19 cellular contexts compared by ENCODE assay signal in genomic region chr2:12710301-12710700, GRCh38.
"Had no signal": no experiment of that assay in that cellular context is flagged by ENCODE, and none has a peak within 500 bp of the region (broad histone marks: within the 10 kb centered on the region; RNA-seq: fewer than 3 reads in every experiment).

No MANE protein-coding gene starts in this region.

- FAIRE-seq: kidney had no signal

- H3K27me3 ChIP-seq: cardiac muscle cell, right atrium auricular region, transverse colon had no signal

- H3K9me3 Mint-ChIP-seq: nephron had no signal

- H3K4me3 ChIP-seq: cardiac muscle cell, left lung, right atrium auricular region, skin epidermis, transverse colon had no signal

- H3K9me3 ChIP-seq: right atrium auricular region, transverse colon had no signal

- DNase-seq: activated CD4-positive, alpha-beta T cell treated with anti-CD3 and anti-CD28 coated beads for 36 hours; hippocampal formation; kidney; left lung; mammary epithelial cell; nucleus accumbens; posterior cingulate gyrus; stimulated activated CD4-positive, alpha-beta T cell treated with anti-CD3 and anti-CD28 coated beads, Interleukin-15, amount 100 ng/mL, for 24 hours; stimulated activated CD4-positive, alpha-beta T cell treated with anti-CD3 and anti-CD28 coated beads, Interleukin-4, amount 100 ng/mL, for 4 hours; stimulated activated CD8-positive, alpha-beta memory T cell treated with anti-CD3 and anti-CD28 coated beads, Interleukin-4, amount 100 ng/mL, for 48 hours; stimulated activated naive CD8-positive, alpha-beta T cell treated with anti-CD3 and anti-CD28 coated beads, Interleukin-15, Interleukin-2, amounts not matched to agents 100 U/mL and 50 U/mL, for 24 hours; transverse colon had no signal

- H3K27ac ChIP-seq: cardiac muscle cell, right atrium auricular region, transverse colon had no signal

- H3K27me3 Mint-ChIP-seq: activated CD4-positive, alpha-beta T cell treated with anti-CD3 and anti-CD28 coated beads for 36 hours had no signal

- H3K4me3 Mint-ChIP-seq: activated CD4-positive, alpha-beta T cell treated with anti-CD3 and anti-CD28 coated beads for 36 hours; nephron had no signal

- H3K36me3 ChIP-seq: cardiac muscle cell, left lung, right atrium auricular region, transverse colon had no signal

- ATAC-seq: activated CD4-positive, alpha-beta T cell treated with anti-CD3 and anti-CD28 coated beads for 36 hours; activated naive CD4-positive, alpha-beta T cell treated with anti-CD3 and anti-CD28 coated beads, Interleukin-2, amount 50 U/mL, for 72 hours; esophagus mucosa; left lung; stimulated activated naive CD8-positive, alpha-beta T cell treated with anti-CD3 and anti-CD28 coated beads, Interleukin-15, Interleukin-2, amounts not matched to agents 100 U/mL and 50 U/mL, for 24 hours had no signal

- H3K27ac Mint-ChIP-seq: activated naive CD4-positive, alpha-beta T cell treated with anti-CD3 and anti-CD28 coated beads, Interleukin-2, amount 50 U/mL, for 72 hours; activated T-helper 1 cell treated with anti-CD3 and anti-CD28 coated beads, Interleukin-12 subunit alpha, Interleukin-12 subunit beta, Interleukin-2, Interleukin-4 antibody, amounts not matched to agents 30 ng/mL and 10 ng/mL and 1 ng/mL, durations not matched to agents 14 hours and 24 hours and 36 hours had no signal
